ENCODE assay signal across 25 cellular contexts in genomic region chr17:3777366-3777765, GRCh38. TPM values are rescaled to one million over a fixed set of nuclear protein-coding genes. Genes with fewer than 3 reads are reported as not detected.
"Had no signal": no experiment of that assay in that cellular context is flagged by ENCODE, and none has a peak within 500 bp of the region (broad histone marks: within the 10 kb centered on the region; RNA-seq: fewer than 3 reads in every experiment).

No MANE protein-coding gene starts in this region.

- H3K36me3 Mint-ChIP-seq: naive thymus-derived CD8-positive, alpha-beta T cell had no signal

- H3K27me3 ChIP-seq: left lung, ovary, right atrium auricular region, right lobe of liver, testis, thyroid gland, transverse colon, upper lobe of right lung had no signal

- H3K9me3 ChIP-seq: left lung, lower lobe of right lung, ovary, right atrium auricular region, right lobe of liver, stomach, testis, thyroid gland, transverse colon, upper lobe of right lung had no signal

- DNase-seq: hippocampal formation; left colon; lower lobe of right lung; mammary epithelial cell; mesenchymal stem cell; naive thymus-derived CD8-positive, alpha-beta T cell; occipital lobe; ovary; stimulated activated CD4-positive, alpha-beta T cell treated with anti-CD3 and anti-CD28 coated beads, Interleukin-12 subunit alpha, Interleukin-12 subunit beta, amount 100 ng/mL, for 4 hours; stimulated activated CD4-positive, alpha-beta T cell treated with anti-CD3 and anti-CD28 coated beads, Interleukin-15, amount 100 ng/mL, for 24 hours; stimulated activated CD4-positive, alpha-beta T cell treated with anti-CD3 and anti-CD28 coated beads, Interleukin-2, amount 100 ng/mL, for 24 hours; stimulated activated CD4-positive, alpha-beta T cell treated with anti-CD3 and anti-CD28 coated beads, Interleukin-4, amount 100 ng/mL, for 1 hour; stimulated activated naive CD8-positive, alpha-beta T cell treated with anti-CD3 and anti-CD28 coated beads, Interleukin-15, Interleukin-2, amounts not matched to agents 100 U/mL and 50 U/mL, for 24 hours; stomach; testis; thyroid gland; transverse colon; upper lobe of right lung had no signal

- H3K4me3 ChIP-seq: left lung, lower lobe of right lung, ovary, right atrium auricular region, right lobe of liver, smooth muscle cell, stomach, testis, thyroid gland, transverse colon, upper lobe of right lung had no signal

- H3K27me3 Mint-ChIP-seq: naive thymus-derived CD8-positive, alpha-beta T cell had no signal

- ATAC-seq: left colon; left lung; lower lobe of right lung; naive thymus-derived CD8-positive, alpha-beta T cell; right lobe of liver; stimulated activated naive CD8-positive, alpha-beta T cell treated with anti-CD3 and anti-CD28 coated beads, Interleukin-15, Interleukin-2, amounts not matched to agents 100 U/mL and 50 U/mL, for 24 hours; upper lobe of right lung had no signal

- H3K27ac Mint-ChIP-seq: progenitor cell of endocrine pancreas had no signal

- FAIRE-seq: keratinocyte, urothelium cell line had no signal

- H3K4me2 ChIP-seq: smooth muscle cell had no signal

- H3K36me3 ChIP-seq: left lung, lower lobe of right lung, ovary, right atrium auricular region, right lobe of liver, stomach, thyroid gland, transverse colon, upper lobe of right lung had no signal

- H3K9me3 Mint-ChIP-seq: naive thymus-derived CD8-positive, alpha-beta T cell had no signal

- H3K27ac ChIP-seq: left lung, lower lobe of right lung, ovary, right atrium auricular region, right lobe of liver, stomach, testis, thyroid gland, transverse colon, upper lobe of right lung had no signal

- H3K4me3 Mint-ChIP-seq: naive thymus-derived CD8-positive, alpha-beta T cell had no signal

- H3K4me1 ChIP-seq: left lung, lower lobe of right lung, right atrium auricular region, right lobe of liver, stomach, testis, thyroid gland, transverse colon, upper lobe of right lung had no signal

RNA-seq across cellular contexts. Expression of gene HASPIN, which starts 53.7 kb away (rescaled TPM):
- total RNA-seq: right atrium auricular region had no signal
